In the genomic region with DNA sequence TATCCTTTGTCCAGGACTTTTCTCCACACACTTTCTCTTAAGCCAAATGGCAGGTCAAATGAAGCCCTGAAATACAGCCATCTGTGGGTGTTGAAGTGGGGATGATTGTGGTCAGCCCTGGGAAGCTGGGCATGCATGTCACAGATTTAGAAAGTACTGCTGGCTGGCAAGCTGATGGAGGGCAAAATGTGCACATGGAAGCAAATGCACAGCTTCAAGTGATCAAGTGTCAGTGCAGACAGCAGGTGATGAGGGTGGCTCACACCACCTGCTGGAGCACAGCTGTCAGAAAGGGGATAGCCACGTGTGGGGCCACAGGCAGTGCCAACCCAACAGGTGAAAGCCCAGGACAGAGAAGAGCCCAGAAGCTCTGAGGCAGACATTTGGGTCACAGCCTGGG, we compare ENCODE assay signal across 17 cellular contexts. TPM values are rescaled to one million over a fixed set of nuclear protein-coding genes. Genes with fewer than 3 reads are reported as not detected.
DNase-seq lines count a peak whose midpoint lies in the region; ATAC-seq and TF ChIP-seq lines count a peak whose summit lies in the region.
"Had no signal": no experiment of that assay in that cellular context is flagged by ENCODE, and none has a peak within 500 bp of the region (broad histone marks: within the 10 kb centered on the region; RNA-seq: fewer than 3 reads in every experiment).

No MANE protein-coding gene starts in this region.

- in situ Hi-C loops in gastrocnemius medialis (cut with MboI; ENCODE audit: low sequenced_read_pairs in 4 of 4), result no loop called here

- no peaks in the 10 kb centered on the region for H3K36me3 Mint-ChIP-seq in activated CD4-positive, alpha-beta T cell treated with anti-CD3 and anti-CD28 coated beads, Interleukin-2, amount 10 ng/mL, durations not matched to agents 24 days and 14 days (ENCODE audit: low read depth)
- H3K36me3 Mint-ChIP-seq: activated naive CD4-positive, alpha-beta T cell treated with anti-CD3 and anti-CD28 coated beads, Interleukin-2, amount 50 U/mL, for 24 hours had no signal

- no peaks in the 10 kb centered on the region for H3K27me3 ChIP-seq in WERI-Rb-1 (ENCODE audit: insufficient read depth, low read depth, severe bottlenecking)
- H3K27me3 ChIP-seq in gastrocnemius medialis, result no peaks in the 10 kb centered on the region
- H3K27me3 ChIP-seq: thyroid gland had no signal

- H3K4me3 Mint-ChIP-seq in activated CD4-positive, alpha-beta T cell treated with anti-CD3 and anti-CD28 coated beads, Interleukin-2, amount 10 ng/mL, durations not matched to agents 24 days and 14 days, result no peak overlapping the region
- H3K4me3 Mint-ChIP-seq: activated naive CD4-positive, alpha-beta T cell treated with anti-CD3 and anti-CD28 coated beads, Interleukin-2, amount 50 U/mL, for 24 hours had no signal

- no peak for TF ChIP-seq POLR2A in gastrocnemius medialis (IDR thresholded peaks at IDR 0.05)

- intact Hi-C loops in activated CD4-positive, alpha-beta T cell treated with anti-CD3 and anti-CD28 coated beads, Interleukin-2, amount 10 ng/mL, durations not matched to agents 24 days and 14 days (cut with micrococcal nuclease), result no loop called here
- intact Hi-C loops in gastrocnemius medialis (cut with DNase I; ENCODE audit: low total_unique reads), result no loop called here

- DNase-seq in activated CD4-positive, alpha-beta T cell treated with anti-CD3 and anti-CD28 coated beads, Interleukin-2, amount 50 U/mL, for 1 hour, result peak; percentile 1
- no peak for DNase-seq in activated CD4-positive, alpha-beta T cell treated with anti-CD3 and anti-CD28 coated beads, Interleukin-2, amount 10 ng/mL, durations not matched to agents 24 days and 14 days
- DNase-seq in NCI-H2171 (lab: John Stamatoyannopoulos, UW), result peak; percentile 33
- DNase-seq in WERI-Rb-1, result peak; percentile 27
- peak; percentile 66 to 67 for DNase-seq in gastrocnemius medialis
- no peak for DNase-seq in H4 (ENCODE audit: low spot score)
- DNase-seq: ACHN; effector memory CD4-positive, alpha-beta T cell; HCEC 1CT; thyroid gland had no signal

- TF ChIP-seq CTCF in WERI-Rb-1 (IDR thresholded peaks at IDR 0.05; ENCODE audit: low read depth, low read length), result no peak
- TF ChIP-seq CTCF in gastrocnemius medialis (IDR thresholded peaks at IDR 0.05 in 4 of 5, conservative IDR thresholded peaks at IDR 0.05 in 1 of 5), result no peak

- no peaks in the 10 kb centered on the region for H3K9me3 Mint-ChIP-seq in activated CD4-positive, alpha-beta T cell treated with anti-CD3 and anti-CD28 coated beads, Interleukin-2, amount 10 ng/mL, durations not matched to agents 24 days and 14 days
- H3K9me3 Mint-ChIP-seq: activated naive CD4-positive, alpha-beta T cell treated with anti-CD3 and anti-CD28 coated beads, Interleukin-2, amount 50 U/mL, for 24 hours had no signal

- H3K4me1 Mint-ChIP-seq in activated CD4-positive, alpha-beta T cell treated with anti-CD3 and anti-CD28 coated beads, Interleukin-2, amount 10 ng/mL, durations not matched to agents 24 days and 14 days, result no peaks in the 10 kb centered on the region
- H3K4me1 Mint-ChIP-seq: activated naive CD4-positive, alpha-beta T cell treated with anti-CD3 and anti-CD28 coated beads, Interleukin-2, amount 50 U/mL, for 24 hours had no signal

- H3K27me3 Mint-ChIP-seq in activated CD4-positive, alpha-beta T cell treated with anti-CD3 and anti-CD28 coated beads, Interleukin-2, amount 10 ng/mL, durations not matched to agents 24 days and 14 days, result no peaks in the 10 kb centered on the region
- H3K27me3 Mint-ChIP-seq: activated naive CD4-positive, alpha-beta T cell treated with anti-CD3 and anti-CD28 coated beads, Interleukin-2, amount 50 U/mL, for 24 hours had no signal

- H3K27ac ChIP-seq in WERI-Rb-1 (peak overlapping the region; percentile 25; the same call in 1 of the 2 replicates), gastrocnemius medialis (no peak overlapping the region)
- H3K27ac ChIP-seq: breast epithelium, prostate gland, thyroid gland, VCaP had no signal

- H3K4me1 ChIP-seq in gastrocnemius medialis, result peaks cover 0 to 7% of the 10 kb centered on the region in 2 donors
- H3K4me1 ChIP-seq: breast epithelium, prostate gland, thyroid gland had no signal

- ATAC-seq in gastrocnemius medialis (peak; percentile 89 to 97), HG03439 (IDR thresholded peaks at IDR 0.05; ENCODE audit: unreplicated experiment) (no peak), GM19452 (IDR thresholded peaks at IDR 0.05; ENCODE audit: unreplicated experiment) (no peak)

- H3K9me3 ChIP-seq in WERI-Rb-1 (ENCODE audit: severe bottlenecking), result peaks cover 3% of the 10 kb centered on the region
- no peaks in the 10 kb centered on the region for H3K9me3 ChIP-seq in gastrocnemius medialis
- H3K9me3 ChIP-seq: breast epithelium, prostate gland, thyroid gland had no signal

- H3K4me3 ChIP-seq in WERI-Rb-1 (ENCODE audit: low read depth, low read length), result no peak overlapping the region
- H3K4me3 ChIP-seq in gastrocnemius medialis, result no peak overlapping the region
- H3K4me3 ChIP-seq: breast epithelium, prostate gland, thyroid gland had no signal

- H3K36me3 ChIP-seq in WERI-Rb-1, result no peaks in the 10 kb centered on the region
- no peaks in the 10 kb centered on the region for H3K36me3 ChIP-seq in gastrocnemius medialis
- H3K36me3 ChIP-seq: breast epithelium, prostate gland, thyroid gland had no signal

- no peak overlapping the region for H3K27ac Mint-ChIP-seq in activated CD4-positive, alpha-beta T cell treated with anti-CD3 and anti-CD28 coated beads, Interleukin-2, amount 10 ng/mL, durations not matched to agents 24 days and 14 days
- H3K27ac Mint-ChIP-seq: activated naive CD4-positive, alpha-beta T cell treated with anti-CD3 and anti-CD28 coated beads, Interleukin-2, amount 50 U/mL, for 24 hours had no signal

RNA-seq across cellular contexts. Expression of a gene that starts 40.3 kb away (rescaled TPM):
- total RNA-seq in activated CD4-positive, alpha-beta T cell treated with anti-CD3 and anti-CD28 coated beads, Interleukin-2, amount 10 ng/mL, durations not matched to agents 24 days and 14 days, result not detected in 2 replicates
- not detected for total RNA-seq in gastrocnemius medialis
- not detected in 2 replicates for total RNA-seq in H4 (2014; rRNA removed; shearing (Covaris generic))
- total RNA-seq: breast epithelium, fibroblast of villous mesenchyme, prostate gland, thyroid gland had no signal

Comparison
In these comparisons a context has a peak if more than half of its experiments do, and no peak if none do; other contexts are left out.
1. DNase-seq: peak in activated CD4-positive, alpha-beta T cell treated with anti-CD3 and anti-CD28 coated beads, Interleukin-2, amount 50 U/mL, for 1 hour (single experiment), NCI-H2171 (single experiment), WERI-Rb-1 (single experiment) and gastrocnemius medialis (2 of 2); none in activated CD4-positive, alpha-beta T cell treated with anti-CD3 and anti-CD28 coated beads, Interleukin-2, amount 10 ng/mL, durations not matched to agents 24 days and 14 days (single experiment) and H4 (single experiment).
2. ATAC-seq: peak in gastrocnemius medialis (2 of 2); none in HG03439 (single experiment) and GM19452 (single experiment).